9 cellular contexts compared by ENCODE assay signal in the genomic region with DNA sequence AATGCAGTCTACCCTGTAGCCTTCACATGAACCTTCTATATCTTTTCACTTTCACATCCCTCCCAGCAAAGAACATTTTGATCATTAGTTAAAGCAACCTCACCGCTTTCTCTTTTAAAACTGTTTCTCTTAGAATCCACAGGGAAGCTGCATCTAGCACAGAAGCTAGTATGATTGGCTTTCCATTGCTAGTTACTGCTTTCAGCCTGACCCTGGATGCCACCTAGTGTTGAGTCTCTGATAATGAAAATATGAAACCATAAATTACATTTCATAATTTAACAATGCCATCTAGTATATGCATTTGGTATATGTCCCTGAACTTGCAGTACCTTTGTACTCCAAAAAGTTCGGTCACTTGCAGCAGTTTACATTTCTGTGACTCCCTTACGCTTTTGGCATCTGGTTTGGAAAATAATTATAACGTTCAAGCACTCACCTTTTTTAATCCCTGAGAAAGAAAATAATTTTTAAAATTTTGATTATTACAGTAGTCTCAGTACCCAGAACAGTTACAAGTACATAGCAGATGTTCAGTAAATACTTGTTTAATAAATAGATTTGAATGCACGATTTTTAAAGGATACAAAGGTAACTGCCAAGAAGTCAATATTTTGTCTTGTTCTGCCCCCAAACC. TPM values are rescaled to one million over a fixed set of nuclear protein-coding genes. Genes with fewer than 3 reads are reported as not detected.
DNase-seq lines count a peak whose midpoint lies in the region; ATAC-seq, FAIRE-seq and TF ChIP-seq lines count a peak whose summit lies in the region.
"Had no signal": no experiment of that assay in that cellular context is flagged by ENCODE, and none has a peak within 500 bp of the region (broad histone marks: within the 10 kb centered on the region; RNA-seq: fewer than 3 reads in every experiment).

No MANE protein-coding gene starts in this region.

- H3K9me3 ChIP-seq in mammary epithelial cell (replicated peaks; ENCODE audit: insufficient read depth, low read length) = no peaks in the 10 kb centered on the region
- H3K9me3 ChIP-seq in kidney (ENCODE audit: control insufficient read depth in 1 of 2, low read length in 2 of 2) = no peaks in the 10 kb centered on the region
- H3K9me3 ChIP-seq in thoracic aorta = no peaks in the 10 kb centered on the region

- H3K4me3 ChIP-seq in mammary epithelial cell (replicated peaks in 1 of 3; ENCODE audit: insufficient read depth in 1 of 3, low read depth in 2 of 3, low read length in 3 of 3) (no peak overlapping the region), kidney (ENCODE audit: low read length in 2 of 2) (no peak overlapping the region), thoracic aorta (no peak overlapping the region)

- H3K4me1 ChIP-seq in mammary epithelial cell (ENCODE audit: insufficient read depth, low read length) (no peaks in the 10 kb centered on the region), kidney (ENCODE audit: control insufficient read depth in 1 of 2, insufficient read depth in 1 of 2, low read depth in 1 of 2, low read length in 2 of 2) (peaks cover 0 to 3% of the 10 kb centered on the region in 2 donors), thoracic aorta (ENCODE audit: control insufficient read depth in 1 of 2, low read depth in 2 of 2) (no peaks in the 10 kb centered on the region)

- no peak overlapping the region for H3K9ac ChIP-seq in mammary epithelial cell (ENCODE audit: insufficient read depth, low read length)
- H3K9ac ChIP-seq in kidney (ENCODE audit: low read length in 2 of 2) = no peak overlapping the region

- 47% methylated on average over 5 of the region's 5 CpGs for WGBS in mammary epithelial cell (ENCODE audit: low coverage, missing lambda C conversion rate)

- CTCF ChIA-PET in activated CD8-positive, alpha-beta memory T cell treated with anti-CD3 and anti-CD28 coated beads, Interleukin-2, amount 10 ng/mL, durations not matched to agents 7 days and 5 days (lab: Charles Lee) = interaction anchor here (0.6 to 4.0 kb wide), 14 partner anchors 8 to 120 kb away, joined by 3 to 69 read pairs (median 3); partner anchors contain the start of genes CISD1 and TFAM
- CTCF ChIA-PET in mammary epithelial cell (lab: Charles Lee; ENCODE audit: low non-redundant PET) = interaction anchor here (0.7 to 2.1 kb wide), 2 partner anchors 114 to 139 kb away, joined by 4 to 9 read pairs; no protein-coding TSS in a partner anchor

- H3K27me3 Mint-ChIP-seq in activated CD8-positive, alpha-beta memory T cell treated with anti-CD3 and anti-CD28 coated beads, Interleukin-2, amount 10 ng/mL, durations not matched to agents 7 days and 5 days = no peaks in the 10 kb centered on the region

- H2AFZ ChIP-seq in mammary epithelial cell (ENCODE audit: low read depth, low read length) = no peak overlapping the region

- H3K79me2 ChIP-seq in mammary epithelial cell (ENCODE audit: insufficient read depth, low read length) = no peaks in the 10 kb centered on the region

- DNase-seq in activated CD8-positive, alpha-beta memory T cell treated with anti-CD3 and anti-CD28 coated beads, Interleukin-2, amount 10 ng/mL, durations not matched to agents 7 days and 5 days = peak; percentile 41
- DNase-seq in activated CD8-positive, alpha-beta memory T cell treated with anti-CD3 and anti-CD28 coated beads for 24 hours = no peak
- DNase-seq in RCC 7860 (ENCODE audit: low spot score) (peak; percentile 60), mammary epithelial cell (peak; percentile 42), kidney (no peak), thoracic aorta (ENCODE audit: low spot score) (no peak)

- H3K27ac Mint-ChIP-seq in activated CD8-positive, alpha-beta memory T cell treated with anti-CD3 and anti-CD28 coated beads, Interleukin-2, amount 10 ng/mL, durations not matched to agents 7 days and 5 days = no peak overlapping the region

- peak; percentile 61 for ATAC-seq in activated CD8-positive, alpha-beta memory T cell treated with anti-CD3 and anti-CD28 coated beads, Interleukin-2, amount 10 ng/mL, durations not matched to agents 7 days and 5 days
- ATAC-seq in GM21423 (IDR thresholded peaks at IDR 0.05; ENCODE audit: unreplicated experiment) (peak; percentile 87), HG03558 (IDR thresholded peaks at IDR 0.05; ENCODE audit: extremely low read depth, unreplicated experiment) (peak; percentile 89), thoracic aorta (ENCODE audit: insufficient number of reproducible peaks, low FRiP score, low read depth) (no peak)

- in situ Hi-C loops in mammary epithelial cell (cut with MboI; ENCODE audit: low sequenced_read_pairs in 2 of 2) = no loop called here

- TF ChIP-seq CTCF in mammary epithelial cell (conservative IDR thresholded peaks at IDR 0.05 in 1 of 2, IDR thresholded peaks at IDR 0.05 in 1 of 2; ENCODE audit: extremely low read depth in 1 of 2, insufficient read depth in 1 of 2, low read depth in 1 of 2, low read length in 2 of 2) = peak; percentile 65 to 81
- TF ChIP-seq CTCF in kidney (IDR thresholded peaks at IDR 0.05; ENCODE audit: borderline replicate concordance, extremely low read depth, insufficient read depth) = peak; percentile 80
- peak; percentile 76 for TF ChIP-seq CTCF in thoracic aorta (IDR thresholded peaks at IDR 0.05)

- H3K36me3 ChIP-seq in mammary epithelial cell (ENCODE audit: insufficient read depth, low read length) (peaks cover 4% of the 10 kb centered on the region), kidney (ENCODE audit: control insufficient read depth in 1 of 2, insufficient read depth in 2 of 2, low read length in 2 of 2) (no peaks in the 10 kb centered on the region), thoracic aorta (no peaks in the 10 kb centered on the region)

- H3K4me1 Mint-ChIP-seq in activated CD8-positive, alpha-beta memory T cell treated with anti-CD3 and anti-CD28 coated beads, Interleukin-2, amount 10 ng/mL, durations not matched to agents 7 days and 5 days = peaks cover 1% of the 10 kb centered on the region

- peak; percentile 65 for FAIRE-seq in RCC 7860 (lab: Jason Lieb, UNC)
- peak; percentile 19 for FAIRE-seq in kidney (lab: Jason Lieb, UNC)

- BruUV-seq in mammary epithelial cell (replicated peaks; lab: Mats Ljungman, UMichigan) = no TSS peak

- H3K27ac ChIP-seq in mammary epithelial cell (ENCODE audit: insufficient read depth, low read depth, low read length) (no peak overlapping the region), kidney (ENCODE audit: low read depth in 2 of 2, low read length in 2 of 2) (no peak overlapping the region), thoracic aorta (no peak overlapping the region)
- H3K27ac ChIP-seq: epithelial cell of prostate had no signal

- intact Hi-C loops in mammary epithelial cell (cut with micrococcal nuclease) = loop anchor here (1.0 kb wide), 2 partner anchors 22 to 114 kb away; partner anchors contain the start of gene CISD1
- intact Hi-C loops in kidney (cut with DNase I) = no loop called here

- no peaks in the 10 kb centered on the region for H4K20me1 ChIP-seq in mammary epithelial cell (ENCODE audit: insufficient read depth, low read length)

- peaks cover 3% of the 10 kb centered on the region for H3K36me3 Mint-ChIP-seq in activated CD8-positive, alpha-beta memory T cell treated with anti-CD3 and anti-CD28 coated beads, Interleukin-2, amount 10 ng/mL, durations not matched to agents 7 days and 5 days

- H3K4me2 ChIP-seq in mammary epithelial cell (ENCODE audit: insufficient read depth, low read depth, low read length) = no peak overlapping the region

- no peak overlapping the region for H3K4me3 Mint-ChIP-seq in activated CD8-positive, alpha-beta memory T cell treated with anti-CD3 and anti-CD28 coated beads, Interleukin-2, amount 10 ng/mL, durations not matched to agents 7 days and 5 days

- H3K27me3 ChIP-seq in mammary epithelial cell (ENCODE audit: insufficient read depth, low read length) = no peaks in the 10 kb centered on the region
- H3K27me3 ChIP-seq in thoracic aorta (replicated peaks; ENCODE audit: insufficient read depth) = no peaks in the 10 kb centered on the region

- no peaks in the 10 kb centered on the region for H3K9me3 Mint-ChIP-seq in activated CD8-positive, alpha-beta memory T cell treated with anti-CD3 and anti-CD28 coated beads, Interleukin-2, amount 10 ng/mL, durations not matched to agents 7 days and 5 days (ENCODE audit: low read depth)

- dilution Hi-C loops in mammary epithelial cell (cut with HindIII; ENCODE audit: low sequenced_read_pairs) = no loop called here

RNA-seq across cellular contexts. Expression of gene CISD1, which starts 22.7 kb away (rescaled TPM):
- 10 to 100 TPM; 32.2 to 39.4 TPM for total RNA-seq in activated CD8-positive, alpha-beta memory T cell treated with anti-CD3 and anti-CD28 coated beads, Interleukin-2, amount 10 ng/mL, durations not matched to agents 7 days and 5 days
- 10 to 100 TPM; 21.0 to 39.6 TPM for total RNA-seq in mammary epithelial cell
- 37.5 TPM for polyA plus RNA-seq in mammary epithelial cell
- 5.3 TPM for polyA minus RNA-seq in mammary epithelial cell
- 38.0 TPM for total RNA-seq in kidney
- 216 TPM for polyA plus RNA-seq in kidney (ENCODE audit: insufficient read depth, low read depth, low replicate concordance)
- total RNA-seq in thoracic aorta = 1 to 10 TPM; 6.8 to 7.5 TPM

RNA-seq across cellular contexts. Expression of gene IPMK, which starts 24.0 kb away (rescaled TPM):
- 1 to 10 TPM; 5.2 to 5.7 TPM for total RNA-seq in activated CD8-positive, alpha-beta memory T cell treated with anti-CD3 and anti-CD28 coated beads, Interleukin-2, amount 10 ng/mL, durations not matched to agents 7 days and 5 days
- 1 to 10 TPM; 5.0 to 8.7 TPM for total RNA-seq in mammary epithelial cell
- polyA plus RNA-seq in mammary epithelial cell = 1.5 TPM
- 3.2 TPM for polyA minus RNA-seq in mammary epithelial cell
- total RNA-seq in kidney = 5.0 TPM
- 1.7 TPM for polyA plus RNA-seq in kidney (ENCODE audit: insufficient read depth, low read depth, low replicate concordance)
- 1 to 10 TPM; 1.5 to 7.5 TPM for total RNA-seq in thoracic aorta

RNA-seq across cellular contexts. Expression of gene UBE2D1, which starts 43.1 kb away (rescaled TPM):
- 10 to 100 TPM; 12.2 to 14.6 TPM for total RNA-seq in activated CD8-positive, alpha-beta memory T cell treated with anti-CD3 and anti-CD28 coated beads, Interleukin-2, amount 10 ng/mL, durations not matched to agents 7 days and 5 days
- 10 to 100 TPM; 13.9 to 15.5 TPM for total RNA-seq in mammary epithelial cell
- 8.0 TPM for polyA plus RNA-seq in mammary epithelial cell
- polyA minus RNA-seq in mammary epithelial cell = 4.6 TPM
- 15.4 TPM for total RNA-seq in kidney
- 12.0 TPM for polyA plus RNA-seq in kidney (ENCODE audit: insufficient read depth, low read depth, low replicate concordance)
- total RNA-seq in thoracic aorta = 10 to 100 TPM in 1 of 2 donors, 1 to 10 TPM in 1; 6.8 to 17.4 TPM

Comparison
In these comparisons a context has a peak if more than half of its experiments do, and no peak if none do; other contexts are left out.
1. DNase-seq: peak in activated CD8-positive, alpha-beta memory T cell treated with anti-CD3 and anti-CD28 coated beads, Interleukin-2, amount 10 ng/mL, durations not matched to agents 7 days and 5 days (single experiment), RCC 7860 (single experiment) and mammary epithelial cell (single experiment); none in activated CD8-positive, alpha-beta memory T cell treated with anti-CD3 and anti-CD28 coated beads for 24 hours (single experiment), kidney (single experiment) and thoracic aorta (single experiment).
2. Peak in every context shown above with its lines, with median percentiles within 50 percentile points of each other: CTCF ChIP-seq.